ENCODE assay signal across 11 cellular contexts in the genomic region with DNA sequence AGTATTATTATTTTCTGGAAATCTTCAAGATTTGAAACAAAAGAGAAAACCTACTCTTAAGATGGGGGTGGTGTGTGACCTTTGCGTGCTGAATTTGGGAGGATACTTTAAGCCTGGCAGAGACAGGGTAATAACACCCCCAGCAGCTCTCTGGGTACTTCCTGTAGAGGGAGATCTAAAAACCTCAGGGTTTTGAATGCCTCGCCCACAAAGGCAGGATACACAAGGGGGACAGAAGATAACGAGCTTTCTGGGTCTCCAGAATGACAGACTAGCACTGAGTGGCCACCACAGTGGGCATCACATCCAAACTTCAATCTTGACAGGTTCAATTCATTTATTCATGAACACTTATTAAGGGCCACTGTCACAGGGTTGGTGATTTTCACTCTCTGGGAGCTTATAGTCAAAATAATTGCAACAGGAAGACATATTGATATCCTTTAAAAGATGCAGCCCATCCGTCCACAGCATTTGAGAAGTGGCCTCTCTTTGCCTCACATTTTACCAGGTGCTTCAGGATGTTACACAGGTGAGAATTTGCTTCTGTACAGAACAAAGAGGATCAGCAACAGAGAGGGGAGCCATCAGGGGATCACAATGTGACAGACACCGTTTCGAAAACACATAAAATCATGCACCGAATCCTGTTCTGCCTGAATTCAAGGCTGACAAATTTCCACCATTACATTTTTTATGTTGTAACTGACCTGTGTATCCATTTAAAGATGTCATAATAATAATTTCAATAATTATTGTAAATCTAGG. TPM values are rescaled to one million over a fixed set of nuclear protein-coding genes. Genes with fewer than 3 reads are reported as not detected.
DNase-seq lines count a peak whose midpoint lies in the region; ATAC-seq, FAIRE-seq and TF ChIP-seq lines count a peak whose summit lies in the region.
"Had no signal": no experiment of that assay in that cellular context is flagged by ENCODE, and none has a peak within 500 bp of the region (broad histone marks: within the 10 kb centered on the region; RNA-seq: fewer than 3 reads in every experiment).

No MANE protein-coding gene starts in this region.

- 75 to 92% (median 83%) methylated on average over 7 of the region's 7 CpGs for WGBS in small intestine, 3 donors

- H3K27ac ChIP-seq in OCI-LY1 (ENCODE audit: low read depth, low read length, poor library complexity, severe bottlenecking) (no peak overlapping the region), small intestine (ENCODE audit: low read depth in 1 of 2, low read length in 1 of 2) (no peak overlapping the region), colonic mucosa (no peak overlapping the region)

- peak overlapping the region; percentile 21; the same call in 1 of the 2 replicates for H3K4me2 ChIP-seq in OCI-LY1 (ENCODE audit: low read length)

- H3K36me3 Mint-ChIP-seq in activated naive CD4-positive, alpha-beta T cell treated with anti-CD3 and anti-CD28 coated beads, Interleukin-2, amount 50 U/mL, for 72 hours, result peaks cover 0 to 4% of the 10 kb centered on the region in 2 donors

- TF ChIP-seq CTCF in OCI-LY1 (IDR thresholded peaks at IDR 0.05; ENCODE audit: low read length), result peak; percentile 35; the same call in 1 of the 2 replicates
- no peak for TF ChIP-seq CTCF in colonic mucosa (IDR thresholded peaks at IDR 0.05)

- H3K4me1 ChIP-seq in OCI-LY1 (ENCODE audit: insufficient read depth, low read length, severe bottlenecking) (peaks cover 26% of the 10 kb centered on the region), small intestine (ENCODE audit: control insufficient read depth in 2 of 2, insufficient read depth in 1 of 2, low read depth in 1 of 2, low read length in 1 of 2) (no peaks in the 10 kb centered on the region), colonic mucosa (no peaks in the 10 kb centered on the region)

- H3F3A ChIP-seq in OCI-LY1 (ENCODE audit: insufficient read depth, low read length), result no peaks in the 10 kb centered on the region

- H3K27ac Mint-ChIP-seq in activated naive CD4-positive, alpha-beta T cell treated with anti-CD3 and anti-CD28 coated beads, Interleukin-2, amount 50 U/mL, for 72 hours, result peak overlapping the region; percentile 44 to 82

- 0 out of 2 replicates have a peak overlapping the region, but pooled peaks have one; percentile 15 for H2AFZ ChIP-seq in OCI-LY1 (ENCODE audit: low read length)

- H3K4me3 ChIP-seq in OCI-LY1 (ENCODE audit: low read depth, low read length, poor library complexity, severe bottlenecking), result no peak overlapping the region
- no peak overlapping the region for H3K4me3 ChIP-seq in small intestine (ENCODE audit: low read depth in 1 of 2, low read length in 2 of 2)
- no peak overlapping the region for H3K4me3 ChIP-seq in colonic mucosa
- H3K4me3 ChIP-seq: ovary had no signal

- no peaks in the 10 kb centered on the region for H3K9me3 Mint-ChIP-seq in activated naive CD4-positive, alpha-beta T cell treated with anti-CD3 and anti-CD28 coated beads, Interleukin-2, amount 50 U/mL, for 72 hours

- DNase-seq in activated naive CD4-positive, alpha-beta T cell treated with anti-CD3 and anti-CD28 coated beads, Interleukin-2, amount 50 U/mL, for 72 hours (ENCODE audit: low spot score in 2 of 2), result no peak
- DNase-seq in small intestine (peak; percentile 13), colonic mucosa (no peak)
- DNase-seq: aorta, ovary had no signal

- H3K27me3 ChIP-seq in OCI-LY1 (ENCODE audit: insufficient read depth, low read length), result no peaks in the 10 kb centered on the region
- no peaks in the 10 kb centered on the region for H3K27me3 ChIP-seq in small intestine (ENCODE audit: control insufficient read depth in 2 of 2, insufficient read depth in 2 of 2, low read length in 2 of 2)
- H3K27me3 ChIP-seq in colonic mucosa, result no peaks in the 10 kb centered on the region
- H3K27me3 ChIP-seq: ovary had no signal

- H3K9me3 ChIP-seq in OCI-LY1 (ENCODE audit: low read length) (no peaks in the 10 kb centered on the region), small intestine (ENCODE audit: control insufficient read depth, low read depth) (no peaks in the 10 kb centered on the region), colonic mucosa (no peaks in the 10 kb centered on the region)
- H3K9me3 ChIP-seq: ovary had no signal

- intact Hi-C loops in colonic mucosa (cut with DNase I), result no loop called here

- H4K20me1 ChIP-seq in OCI-LY1 (ENCODE audit: insufficient read depth, low read length), result no peaks in the 10 kb centered on the region

- peaks cover 5% of the 10 kb centered on the region; the same call in 1 of the 2 replicates for H3K36me3 ChIP-seq in OCI-LY1 (ENCODE audit: insufficient read depth, low read length)
- no peaks in the 10 kb centered on the region for H3K36me3 ChIP-seq in small intestine (ENCODE audit: control insufficient read depth in 2 of 2, insufficient read depth in 2 of 2, low read length in 2 of 2)
- no peaks in the 10 kb centered on the region for H3K36me3 ChIP-seq in colonic mucosa
- H3K36me3 ChIP-seq: ovary had no signal

- H3K9ac ChIP-seq in OCI-LY1 (ENCODE audit: low read length), result peak overlapping the region; percentile 2; the same call in 1 of the 2 replicates
- no peak overlapping the region for H3K9ac ChIP-seq in colonic mucosa (ENCODE audit: low read depth in 2 of 2, low read length in 2 of 2)

- H3K79me2 ChIP-seq in OCI-LY1 (ENCODE audit: insufficient read depth, low read length), result no peaks in the 10 kb centered on the region

- no peaks in the 10 kb centered on the region for H3K9me2 ChIP-seq in OCI-LY1 (ENCODE audit: low read depth, low read length)

- FAIRE-seq in small intestine (lab: Jason Lieb, UNC), result no peak

- ATAC-seq in GM18909 (IDR thresholded peaks at IDR 0.05; ENCODE audit: poor library complexity, unreplicated experiment) (peak; percentile 45), HG03457 (IDR thresholded peaks at IDR 0.05; ENCODE audit: unreplicated experiment) (no peak), GM18861 (IDR thresholded peaks at IDR 0.05; ENCODE audit: unreplicated experiment) (no peak)
- peak; percentile 67 to 92 for ATAC-seq in activated naive CD4-positive, alpha-beta T cell treated with anti-CD3 and anti-CD28 coated beads, Interleukin-2, amount 50 U/mL, for 72 hours

RNA-seq across cellular contexts. Expression of gene CPA1, which starts 14.3 kb away (rescaled TPM):
- total RNA-seq in activated naive CD4-positive, alpha-beta T cell treated with anti-CD3 and anti-CD28 coated beads, Interleukin-2, amount 50 U/mL, for 72 hours, result not detected
- polyA plus RNA-seq in small intestine, result 10 to 100 TPM in 2 of 3 donors, under 1 TPM in 1; 0.28 to 12.7 (median 12.2) TPM
- total RNA-seq in colonic mucosa, result 10 to 100 TPM in 1 of 2 donors, not detected in 1; 35.4 TPM
- total RNA-seq: kidney epithelial cell, NCI-H460 had no signal

RNA-seq across cellular contexts. Expression of gene CEP41, which starts 46.2 kb away (rescaled TPM):
- 10 to 100 TPM; 12.6 to 15.1 TPM for total RNA-seq in activated naive CD4-positive, alpha-beta T cell treated with anti-CD3 and anti-CD28 coated beads, Interleukin-2, amount 50 U/mL, for 72 hours
- polyA plus RNA-seq in small intestine, result 1 to 10 TPM in 2 of 3 donors, not detected in 1; 3.0 to 6.2 TPM
- 10 to 100 TPM in 1 of 2 donors, 1 to 10 TPM in 1; 6.9 to 13.6 TPM for total RNA-seq in colonic mucosa

RNA-seq across cellular contexts. Expression of gene CPA5, which starts 50.0 kb away (rescaled TPM):
- 1 to 10 TPM; 1.7 to 9.9 TPM for total RNA-seq in activated naive CD4-positive, alpha-beta T cell treated with anti-CD3 and anti-CD28 coated beads, Interleukin-2, amount 50 U/mL, for 72 hours
- polyA plus RNA-seq in small intestine, result under 1 TPM in 1 of 3 donors, not detected in 2; 0.04 TPM
- not detected for total RNA-seq in colonic mucosa
- total RNA-seq: aorta, kidney epithelial cell, NCI-H460, ovary had no signal
- polyA plus RNA-seq: aorta, ovary had no signal

Comparison
In these comparisons a context has a peak if more than half of its experiments do, and no peak if none do; other contexts are left out.
1. ATAC-seq: peak in GM18909 (single experiment) and activated naive CD4-positive, alpha-beta T cell treated with anti-CD3 and anti-CD28 coated beads, Interleukin-2, amount 50 U/mL, for 72 hours (2 of 2); none in HG03457 (single experiment) and GM18861 (single experiment).